Comparison of ENCODE assay signal across 23 cellular contexts in the genomic region with DNA sequence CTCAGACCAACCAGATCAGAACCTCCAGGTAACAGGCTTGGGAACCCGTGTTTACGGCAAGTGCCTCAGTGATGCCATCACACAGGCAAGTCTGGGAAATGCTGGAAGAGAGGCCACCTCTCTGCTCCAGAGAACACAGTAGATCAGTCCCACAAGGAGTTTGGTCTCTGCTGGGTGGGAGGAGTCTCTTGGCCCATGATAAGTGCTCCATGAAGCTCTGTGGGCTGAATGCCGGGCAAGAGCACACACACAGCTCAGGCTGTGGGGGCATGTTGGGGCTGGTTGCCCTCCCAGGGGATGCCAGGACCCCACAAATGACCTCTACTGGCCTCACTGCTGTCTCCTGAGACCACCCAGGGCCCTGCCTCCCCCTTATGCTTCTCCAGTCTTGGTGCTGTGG.
DNase-seq lines count a peak whose midpoint lies in the region; ATAC-seq, FAIRE-seq and TF ChIP-seq lines count a peak whose summit lies in the region.
"Had no signal": no experiment of that assay in that cellular context is flagged by ENCODE, and none has a peak within 500 bp of the region (broad histone marks: within the 10 kb centered on the region; RNA-seq: fewer than 3 reads in every experiment).

No MANE protein-coding gene starts in this region.

- intact Hi-C loops in K562 (cut with micrococcal nuclease) (no loop called here), HepG2 (cut with micrococcal nuclease; ENCODE audit: unreplicated experiment) (no loop called here), upper lobe of right lung (cut with DNase I) (no loop called here)

- H3K9ac ChIP-seq in K562 (ENCODE audit: insufficient read depth in 1 of 2, low read depth in 2 of 2, low read length in 2 of 2): no peak overlapping the region
- no peak overlapping the region for H3K9ac ChIP-seq in HepG2 (ENCODE audit: insufficient read depth, low read depth, low read length)
- H3K9ac ChIP-seq: BLaER1 had no signal

- ATAC-seq in K562 (peak; percentile 36; the same call in 1 of the 3 replicates), HepG2 (no peak), upper lobe of right lung (no peak)
- ATAC-seq: CD8-positive, alpha-beta T cell; GM23338; HCT116 had no signal

- H3K4me1 ChIP-seq in K562 (replicated peaks in 1 of 2; ENCODE audit: control insufficient read depth in 2 of 2, insufficient read depth in 2 of 2, low read length in 2 of 2) (peaks cover 0 to 6% of the 10 kb centered on the region in 2 experiments; a peak in 1 of 5 replicates), HepG2 (ENCODE audit: insufficient read depth, low read length) (peaks cover 72% of the 10 kb centered on the region), upper lobe of right lung (no peaks in the 10 kb centered on the region)
- H3K4me1 ChIP-seq: Caco-2 had no signal

- no peak overlapping the region for H3K27ac ChIP-seq in K562 (ENCODE audit: extremely low read depth, low read depth, low read length)
- no peak overlapping the region for H3K27ac ChIP-seq in HepG2 (ENCODE audit: extremely low read length, insufficient read depth, low read length)
- H3K27ac ChIP-seq in upper lobe of right lung: peak overlapping the region; percentile 24
- H3K27ac ChIP-seq: BLaER1, C4-2B had no signal

- H4K20me1 ChIP-seq in K562 (replicated peaks; ENCODE audit: control insufficient read depth, insufficient read depth, low read length): no peaks in the 10 kb centered on the region
- no peaks in the 10 kb centered on the region for H4K20me1 ChIP-seq in HepG2 (ENCODE audit: insufficient read depth, low read length)
- H4K20me1 ChIP-seq: BLaER1 had no signal

- no peak overlapping the region for H3K4me3 ChIP-seq in K562
- H3K4me3 ChIP-seq in HepG2 (replicated peaks in 1 of 3; ENCODE audit: insufficient read depth in 1 of 3, low read depth in 2 of 3, low read length in 3 of 3): no peak overlapping the region
- no peak overlapping the region for H3K4me3 ChIP-seq in upper lobe of right lung
- H3K4me3 ChIP-seq: BLaER1, GM23338 had no signal

- H2AFZ ChIP-seq in K562 (ENCODE audit: low read depth, low read length) (no peak overlapping the region), HepG2 (ENCODE audit: low read length) (no peak overlapping the region)
- H2AFZ ChIP-seq: GM23338 had no signal

- H3K4me1 Mint-ChIP-seq in mesothelial cell of epicardium (peaks cover 46% of the 10 kb centered on the region), endothelial cell (ENCODE audit: unreplicated experiment) (peaks cover 25% of the 10 kb centered on the region)
- H3K4me1 Mint-ChIP-seq: B cell had no signal

- H3K4me3 Mint-ChIP-seq in mesothelial cell of epicardium (no peak overlapping the region), endothelial cell (ENCODE audit: unreplicated experiment) (no peak overlapping the region)
- H3K4me3 Mint-ChIP-seq: B cell; CD4-positive, CD25-positive, alpha-beta regulatory T cell; CD8-positive, alpha-beta T cell; GM23338; H9 had no signal

- no peaks in the 10 kb centered on the region for H3K36me3 Mint-ChIP-seq in mesothelial cell of epicardium
- no peaks in the 10 kb centered on the region for H3K36me3 Mint-ChIP-seq in endothelial cell (ENCODE audit: low read depth, unreplicated experiment)
- H3K36me3 Mint-ChIP-seq: CD4-positive, CD25-positive, alpha-beta regulatory T cell; CD8-positive, alpha-beta T cell had no signal

- TF ChIP-seq EP300 in K562 (IDR thresholded peaks at IDR 0.05; ENCODE audit: low read length) (no peak), HepG2 (IDR thresholded peaks at IDR 0.05; ENCODE audit: low read depth in 2 of 2, low read length in 2 of 2) (no peak), HepG2 (CRISPR knock-in tag; IDR thresholded peaks at IDR 0.05; ENCODE audit: borderline replicate concordance) (no peak)

- no peaks in the 10 kb centered on the region for H3K9me3 ChIP-seq in K562 (replicated peaks; ENCODE audit: control insufficient read depth, insufficient read depth, low read depth, low read length)
- no peaks in the 10 kb centered on the region for H3K9me3 ChIP-seq in HepG2 (ENCODE audit: low read length)
- no peaks in the 10 kb centered on the region for H3K9me3 ChIP-seq in upper lobe of right lung
- H3K9me3 ChIP-seq: Caco-2 had no signal

- 19% methylated on average over 3 of the region's 3 CpGs for WGBS in K562 (ENCODE audit: insufficient coverage, low coverage, missing lambda C conversion rate)
- 92% methylated on average over 2 of the region's 3 CpGs for WGBS in HepG2 (ENCODE audit: low lambda C conversion rate)

- BruUV-seq in K562 (replicated peaks; lab: Mats Ljungman, UMichigan) (no TSS peak), HepG2 (replicated peaks; lab: Mats Ljungman, UMichigan) (no TSS peak)

- CTCF ChIA-PET in K562 (lab: Yijun Ruan, JAX; ENCODE audit: low intra/inter-chr PET ratio): no interaction called here
- CTCF ChIA-PET in HepG2 (lab: Yijun Ruan, JAX; ENCODE audit: low intra/inter-chr PET ratio, low total read pairs): no interaction called here

- no peak for TF ChIP-seq POLR2A in K562 (conservative IDR thresholded peaks at IDR 0.05)
- TF ChIP-seq POLR2A in HepG2 (IDR thresholded peaks at IDR 0.05; ENCODE audit: insufficient read depth in 1 of 2, low read depth in 2 of 2, low read length in 2 of 2): no peak

- H3K79me2 ChIP-seq in K562 (ENCODE audit: control insufficient read depth, insufficient read depth, low read length): no peaks in the 10 kb centered on the region
- H3K79me2 ChIP-seq in HepG2 (ENCODE audit: insufficient read depth, low read length): no peaks in the 10 kb centered on the region

- TF ChIP-seq CTCF in K562 (IDR thresholded peaks at IDR 0.05 in 2 of 3, conservative IDR thresholded peaks at IDR 0.05 in 1 of 3; ENCODE audit: insufficient read depth in 2 of 3, low read depth in 1 of 3, low read length in 3 of 3) (no peak), HepG2 (CRISPR knock-in tag; IDR thresholded peaks at IDR 0.05) (no peak), mesothelial cell of epicardium (IDR thresholded peaks at IDR 0.05; ENCODE audit: unreplicated experiment) (no peak), upper lobe of right lung (IDR thresholded peaks at IDR 0.05) (no peak), endothelial cell (IDR thresholded peaks at IDR 0.05; ENCODE audit: unreplicated experiment) (no peak)

- in situ Hi-C loops in K562 (cut with MboI): no loop called here
- in situ Hi-C loops in HepG2 (cut with HindIII; ENCODE audit: extremely low pct_ligation_motif_present, low pct_unique_long_range_greater_than_20kb): no loop called here
- in situ Hi-C loops in ACHN (cut with HindIII; ENCODE audit: low pct_ligation_motif_present, low pct_unique_long_range_greater_than_20kb, low sequenced_read_pairs): no loop called here

- POLR2A ChIA-PET in K562 (lab: Yijun Ruan, JAX) (no interaction called here), HepG2 (lab: Yijun Ruan, JAX) (no interaction called here)

- H3K4me2 ChIP-seq in K562 (ENCODE audit: insufficient read depth, low read length): no peak overlapping the region
- no peak overlapping the region for H3K4me2 ChIP-seq in HepG2 (ENCODE audit: low read depth, low read length)
- H3K4me2 ChIP-seq: BLaER1, GM23338 had no signal

- H3K36me3 ChIP-seq in K562 (ENCODE audit: control insufficient read depth, insufficient read depth, low read length) (no peaks in the 10 kb centered on the region), HepG2 (replicated peaks in 1 of 2; ENCODE audit: control insufficient read depth in 1 of 2, insufficient read depth in 2 of 2, low read length in 2 of 2) (no peaks in the 10 kb centered on the region), upper lobe of right lung (no peaks in the 10 kb centered on the region)
- H3K36me3 ChIP-seq: BLaER1 had no signal

- no peaks in the 10 kb centered on the region for H3K9me1 ChIP-seq in K562 (ENCODE audit: control insufficient read depth, insufficient read depth, low read length)

- H3K27ac Mint-ChIP-seq in mesothelial cell of epicardium: peak overlapping the region; percentile 76
- H3K27ac Mint-ChIP-seq in endothelial cell (ENCODE audit: unreplicated experiment): no peak overlapping the region
- H3K27ac Mint-ChIP-seq: B cell; CD4-positive, CD25-positive, alpha-beta regulatory T cell; CD8-positive, alpha-beta T cell; GM23338; H9 had no signal

- no peak for FAIRE-seq in K562 (lab: Jason Lieb, UNC)
- no peak for FAIRE-seq in HepG2 (lab: Jason Lieb, UNC)
- FAIRE-seq: GM12891, GM18507 had no signal

- H3K9me3 Mint-ChIP-seq in mesothelial cell of epicardium: no peaks in the 10 kb centered on the region
- no peaks in the 10 kb centered on the region for H3K9me3 Mint-ChIP-seq in endothelial cell (ENCODE audit: unreplicated experiment)
- H3K9me3 Mint-ChIP-seq: CD4-positive, CD25-positive, alpha-beta regulatory T cell; CD8-positive, alpha-beta T cell had no signal

- H3K27me3 Mint-ChIP-seq in mesothelial cell of epicardium (ENCODE audit: low read depth): no peaks in the 10 kb centered on the region
- H3K27me3 Mint-ChIP-seq in endothelial cell (ENCODE audit: unreplicated experiment): peaks cover 3% of the 10 kb centered on the region

- H3K27me3 ChIP-seq in K562 (ENCODE audit: control insufficient read depth in 2 of 2, insufficient read depth in 2 of 2, low read length in 2 of 2): peaks cover 28 to 47% of the 10 kb centered on the region in 2 experiments; a peak in 4 of 5 replicates
- H3K27me3 ChIP-seq in HepG2 (ENCODE audit: control insufficient read depth in 1 of 2, insufficient read depth in 2 of 2, low read length in 2 of 2): no peaks in the 10 kb centered on the region
- no peaks in the 10 kb centered on the region for H3K27me3 ChIP-seq in upper lobe of right lung
- H3K27me3 ChIP-seq: BLaER1 had no signal

- DNase-seq in K562 (ENCODE audit: extremely low read depth in 1 of 4, low spot score in 3 of 4) (no peak), HepG2 (ENCODE audit: low spot score) (no peak), mesothelial cell of epicardium (ENCODE audit: low spot score in 2 of 2, unreplicated experiment in 2 of 2) (no peak), upper lobe of right lung (no peak), NCI-H345 (lab: John Stamatoyannopoulos, UW) (no peak), ACHN (no peak), endothelial cell (ENCODE audit: low spot score) (no peak)
- DNase-seq in stimulated activated naive CD4-positive, alpha-beta T cell treated with Interleukin-2 at 50 U/mL for 16 hours (lab: John Stamatoyannopoulos, UW): no peak
- DNase-seq: Caco-2; CD4-positive, CD25-positive, alpha-beta regulatory T cell; CD8-positive, alpha-beta T cell; DMS153; DMS79; EL; GDM1; H9 had no signal

- TF ChIP-seq RAD21 in K562 (CRISPR knock-in tag; conservative IDR thresholded peaks at IDR 0.05 in 1 of 2, IDR thresholded peaks at IDR 0.05 in 1 of 2) (no peak), HepG2 (CRISPR knock-in tag; IDR thresholded peaks at IDR 0.05) (no peak)

TF ChIP-seq in HepG2, 621 proteins besides CTCF, POLR2A, EP300 and RAD21:
- peak; percentile 67 for TF ChIP-seq ZNF263 (CRISPR knock-in tag; IDR thresholded peaks at IDR 0.05)
- TF ChIP-seq ZFP90 (CRISPR knock-in tag; IDR thresholded peaks at IDR 0.05; ENCODE audit: borderline replicate concordance): no peak
- no peak for TF ChIP-seq PTBP1 (IDR thresholded peaks at IDR 0.05; ENCODE audit: low read depth, low read length, poor library complexity, severe bottlenecking)
- TF ChIP-seq RNF2 (conservative IDR thresholded peaks at IDR 0.05; ENCODE audit: low read depth): no peak
- 0 out of 2 replicates have a peak, but pooled peaks have one; percentile 14 for TF ChIP-seq CCDC6 (CRISPR knock-in tag; IDR thresholded peaks at IDR 0.05)

Comparison
In these comparisons a context has a peak if more than half of its experiments do, and no peak if none do; other contexts are left out.
1. Of the 241 proteins assayed by ChIP-seq in both HepG2 and K562: peak only in HepG2: ZNF263; only in K562: none; in both: none; in neither: 240.